Comparison of ENCODE assay signal across 10 cellular contexts in genomic region chr14:23695220-23695999, GRCh38. TPM values are rescaled to one million over a fixed set of nuclear protein-coding genes. Genes with fewer than 3 reads are reported as not detected.
DNase-seq lines count a peak whose midpoint lies in the region; ATAC-seq, FAIRE-seq and TF ChIP-seq lines count a peak whose summit lies in the region.
"Had no signal": no experiment of that assay in that cellular context is flagged by ENCODE, and none has a peak within 500 bp of the region (broad histone marks: within the 10 kb centered on the region; RNA-seq: fewer than 3 reads in every experiment).

No MANE protein-coding gene starts in this region.

- CTCF ChIA-PET in PC-9 (lab: Charles Lee) = no interaction called here
- CTCF ChIA-PET in activated CD4-positive, alpha-beta T cell treated with anti-CD3 and anti-CD28 coated beads, Interleukin-2, amount 10 ng/mL, durations not matched to agents 7 days and 5 days (lab: Charles Lee) = interaction anchor here (1.3 kb wide), 1 partner anchor 10 kb away, joined by 4 read pairs; no protein-coding TSS in a partner anchor

- no peak overlapping the region for H2AK5ac ChIP-seq in neuronal stem cell (ENCODE audit: low read depth, low read length)

- peak; percentile 41 for DNase-seq in AG20443 (ENCODE audit: low spot score)
- DNase-seq in PC-9 = peak in 1 of 2 experiments; percentile 5
- DNase-seq in glutamatergic neuron = peak; percentile 40
- peak; percentile 38 for DNase-seq in neuronal stem cell (ENCODE audit: low spot score)
- no peak for DNase-seq in activated CD4-positive, alpha-beta T cell treated with anti-CD3 and anti-CD28 coated beads, Interleukin-2, amount 10 ng/mL, durations not matched to agents 7 days and 5 days
- no peak for DNase-seq in GM12892 (ENCODE audit: insufficient read length)
- no peak for DNase-seq in NCI-H526 treated with DMSO at 0.1 percent for 48 hours (lab: John Stamatoyannopoulos, UW)
- DNase-seq: activated CD4-positive, alpha-beta T cell treated with anti-CD3 and anti-CD28 coated beads for 4 hours had no signal

- FAIRE-seq in GM12892 (lab: Jason Lieb, UNC) = no peak

- no CpG with 5 or more reads among the region's 19 CpGs for WGBS in neuronal stem cell (ENCODE audit: extremely low coverage in 2 of 2, insufficient read length in 2 of 2, insufficient replicate concordance in 1 of 2), 2 donors

- H3K27ac ChIP-seq in PC-9 (peak overlapping the region; percentile 98), neuronal stem cell (replicated peaks; ENCODE audit: low read length) (no peak overlapping the region)

- no peak overlapping the region for H3K23ac ChIP-seq in neuronal stem cell (ENCODE audit: low read depth, low read length, poor library complexity)

- no peaks in the 10 kb centered on the region for H3K27me3 ChIP-seq in PC-9 (ENCODE audit: insufficient read depth, low read depth)
- peaks cover 0 to 33% (median 0%) of the 10 kb centered on the region in 3 experiments for H3K27me3 ChIP-seq in neuronal stem cell (ENCODE audit: control insufficient read depth in 3 of 3, insufficient read depth in 3 of 3, low read depth in 1 of 3, low read length in 3 of 3)

- POLR2A ChIA-PET in PC-9 (lab: Charles Lee; ENCODE audit: unreplicated experiment) = interaction anchor here (1.1 kb wide), 1 partner anchor 28 kb away, joined by 3 read pairs; no protein-coding TSS in a partner anchor
- POLR2A ChIA-PET in activated CD4-positive, alpha-beta T cell treated with anti-CD3 and anti-CD28 coated beads, Interleukin-2, amount 10 ng/mL, durations not matched to agents 7 days and 5 days (lab: Charles Lee) = no interaction called here

- no peak for ATAC-seq in HG02798 (IDR thresholded peaks at IDR 0.05; ENCODE audit: poor library complexity, unreplicated experiment)
- ATAC-seq: natural killer cell treated with Interleukin-12 subunit alpha and Interleukin-12 subunit beta and Interleukin-15 and Interleukin-18, amount 100 ng/mL, for 72 hours had no signal

- no peak overlapping the region for H2BK12ac ChIP-seq in neuronal stem cell (ENCODE audit: low read length)

- no peak overlapping the region for H4K8ac ChIP-seq in neuronal stem cell (ENCODE audit: low read depth, low read length)

- BruUV-seq in PC-9 (replicated peaks; lab: Mats Ljungman, UMichigan) = no TSS peak

- no peak overlapping the region for H3K4ac ChIP-seq in neuronal stem cell (ENCODE audit: low read length)

- H3F3A ChIP-seq in PC-9 (ENCODE audit: insufficient read depth, low read depth) = peaks cover 31% of the 10 kb centered on the region

- no peak overlapping the region for H3K4me3 Mint-ChIP-seq in glutamatergic neuron (ENCODE audit: unreplicated experiment)
- no peak overlapping the region for H3K4me3 Mint-ChIP-seq in activated CD4-positive, alpha-beta T cell treated with anti-CD3 and anti-CD28 coated beads, Interleukin-2, amount 10 ng/mL, durations not matched to agents 7 days and 5 days
- H3K4me3 Mint-ChIP-seq: natural killer cell treated with Interleukin-12 subunit alpha and Interleukin-12 subunit beta and Interleukin-15 and Interleukin-18, amount 100 ng/mL, for 72 hours had no signal

- 0 out of 2 replicates have a peak, but pooled peaks cover 4% of the 10 kb centered on the region for H3K79me2 ChIP-seq in PC-9 (ENCODE audit: low read depth)

- no peak overlapping the region for H3K18ac ChIP-seq in neuronal stem cell (ENCODE audit: low read length)

- no peaks in the 10 kb centered on the region for H3K4me1 Mint-ChIP-seq in glutamatergic neuron (ENCODE audit: low read depth, unreplicated experiment)
- no peaks in the 10 kb centered on the region for H3K4me1 Mint-ChIP-seq in activated CD4-positive, alpha-beta T cell treated with anti-CD3 and anti-CD28 coated beads, Interleukin-2, amount 10 ng/mL, durations not matched to agents 7 days and 5 days

- H3K27ac Mint-ChIP-seq in glutamatergic neuron (ENCODE audit: unreplicated experiment) = no peak overlapping the region
- no peak overlapping the region for H3K27ac Mint-ChIP-seq in activated CD4-positive, alpha-beta T cell treated with anti-CD3 and anti-CD28 coated beads, Interleukin-2, amount 10 ng/mL, durations not matched to agents 7 days and 5 days
- H3K27ac Mint-ChIP-seq: natural killer cell treated with Interleukin-12 subunit alpha and Interleukin-12 subunit beta and Interleukin-15 and Interleukin-18, amount 100 ng/mL, for 72 hours had no signal

- H2BK120ac ChIP-seq in neuronal stem cell (ENCODE audit: low read depth, low read length) = no peak overlapping the region

- intact Hi-C loops in PC-9 (cut with micrococcal nuclease; ENCODE audit: unreplicated experiment) = loop anchor here (2.0 kb wide), 1 partner anchor 63 kb away; no protein-coding TSS in a partner anchor

- TF ChIP-seq POLR2A in GM12892 (IDR thresholded peaks at IDR 0.05; ENCODE audit: low read depth, low read length) = no peak

- no peak overlapping the region for H2BK5ac ChIP-seq in neuronal stem cell (ENCODE audit: low read length)

- H3K9me2 ChIP-seq in PC-9 (ENCODE audit: insufficient read depth) = no peaks in the 10 kb centered on the region

- no peak overlapping the region for H3K9ac ChIP-seq in neuronal stem cell (ENCODE audit: low read depth, low read length, poor library complexity)

- H4K91ac ChIP-seq in neuronal stem cell (ENCODE audit: low read depth, low read length, poor library complexity) = no peak overlapping the region

- H3K9me3 Mint-ChIP-seq in glutamatergic neuron (ENCODE audit: unreplicated experiment) = peaks cover 4% of the 10 kb centered on the region
- H3K9me3 Mint-ChIP-seq in activated CD4-positive, alpha-beta T cell treated with anti-CD3 and anti-CD28 coated beads, Interleukin-2, amount 10 ng/mL, durations not matched to agents 7 days and 5 days = no peaks in the 10 kb centered on the region
- H3K9me3 Mint-ChIP-seq: natural killer cell treated with Interleukin-12 subunit alpha and Interleukin-12 subunit beta and Interleukin-15 and Interleukin-18, amount 100 ng/mL, for 72 hours had no signal

- H3K4me3 ChIP-seq in PC-9 (peak overlapping the region; percentile 31; the same call in 1 of the 2 replicates), neuronal stem cell (ENCODE audit: low read length in 2 of 2) (peak overlapping the region; percentile 5 to 69)

- H2BK15ac ChIP-seq in neuronal stem cell (ENCODE audit: low read length) = no peak overlapping the region

- H4K20me1 ChIP-seq in PC-9 (ENCODE audit: insufficient read depth) = no peaks in the 10 kb centered on the region

- H3K36me3 ChIP-seq in PC-9 (ENCODE audit: low read depth) = no peaks in the 10 kb centered on the region; the same call in 1 of the 2 replicates
- H3K36me3 ChIP-seq in neuronal stem cell (replicated peaks in 1 of 2; ENCODE audit: control insufficient read depth in 2 of 2, insufficient read depth in 2 of 2, low read length in 2 of 2) = no peaks in the 10 kb centered on the region

- H3K36me3 Mint-ChIP-seq in glutamatergic neuron (ENCODE audit: unreplicated experiment) = no peaks in the 10 kb centered on the region
- no peaks in the 10 kb centered on the region for H3K36me3 Mint-ChIP-seq in activated CD4-positive, alpha-beta T cell treated with anti-CD3 and anti-CD28 coated beads, Interleukin-2, amount 10 ng/mL, durations not matched to agents 7 days and 5 days (ENCODE audit: low read depth)
- H3K36me3 Mint-ChIP-seq: natural killer cell treated with Interleukin-12 subunit alpha and Interleukin-12 subunit beta and Interleukin-15 and Interleukin-18, amount 100 ng/mL, for 72 hours had no signal

- no peak overlapping the region for H3K14ac ChIP-seq in neuronal stem cell (ENCODE audit: low read length)

- H2AFZ ChIP-seq in PC-9 (no peak overlapping the region), neuronal stem cell (ENCODE audit: low read length) (peak overlapping the region; percentile 60)

- H3K27me3 Mint-ChIP-seq in glutamatergic neuron (ENCODE audit: unreplicated experiment) = no peaks in the 10 kb centered on the region
- peaks cover 17% of the 10 kb centered on the region for H3K27me3 Mint-ChIP-seq in activated CD4-positive, alpha-beta T cell treated with anti-CD3 and anti-CD28 coated beads, Interleukin-2, amount 10 ng/mL, durations not matched to agents 7 days and 5 days

- TF ChIP-seq CTCF in PC-9 (conservative IDR thresholded peaks at IDR 0.05) (no peak), glutamatergic neuron (IDR thresholded peaks at IDR 0.05; ENCODE audit: partially characterized antibody, unreplicated experiment) (no peak)

- H3K79me1 ChIP-seq in neuronal stem cell (ENCODE audit: low read depth, low read length) = no peaks in the 10 kb centered on the region

- H3K4me2 ChIP-seq in PC-9 = peak overlapping the region; percentile 83
- H3K4me2 ChIP-seq in neuronal stem cell (ENCODE audit: insufficient read depth, low read length, poor library complexity, severe bottlenecking) = peak overlapping the region; percentile 56

- H3K9me3 ChIP-seq in PC-9 (ENCODE audit: insufficient read depth, low read depth) (peaks cover 7% of the 10 kb centered on the region; the same call in 1 of the 2 replicates), neuronal stem cell (replicated peaks in 1 of 2; ENCODE audit: control insufficient read depth in 2 of 2, insufficient read depth in 1 of 2, low read depth in 1 of 2, low read length in 2 of 2) (no peaks in the 10 kb centered on the region)

- H3K4me1 ChIP-seq in PC-9 (replicated peaks; ENCODE audit: insufficient read depth) = peaks cover 53% of the 10 kb centered on the region
- H3K4me1 ChIP-seq in neuronal stem cell (ENCODE audit: control insufficient read depth in 2 of 2, insufficient read depth in 1 of 2, low read depth in 1 of 2, low read length in 2 of 2) = peaks cover 0 to 14% of the 10 kb centered on the region in 2 donors

RNA-seq across cellular contexts. Expression of gene DHRS2, which starts 59.2 kb away (rescaled TPM):
- total RNA-seq in PC-9 (2021) (0.55 and 1.3 TPM in 2 replicates), glutamatergic neuron (ENCODE audit: unreplicated experiment) (0.42 TPM)
- polyA plus RNA-seq in neuronal stem cell (2013, experiment 1 of 2) = 0.13 TPM
- 0.19 TPM for polyA plus RNA-seq in neuronal stem cell (2013, experiment 2 of 2)
- under 1 TPM; 0.44 to 0.50 TPM for total RNA-seq in activated CD4-positive, alpha-beta T cell treated with anti-CD3 and anti-CD28 coated beads, Interleukin-2, amount 10 ng/mL, durations not matched to agents 7 days and 5 days
- 0.91 TPM for polyA plus RNA-seq in GM12892 (2012; ENCODE audit: missing spikeins)

Comparison
In these comparisons a context has a peak if more than half of its experiments do, and no peak if none do; other contexts are left out.
1. DNase-seq: peak in AG20443 (single experiment), glutamatergic neuron (single experiment) and neuronal stem cell (single experiment); none in activated CD4-positive, alpha-beta T cell treated with anti-CD3 and anti-CD28 coated beads, Interleukin-2, amount 10 ng/mL, durations not matched to agents 7 days and 5 days (single experiment), GM12892 (single experiment) and NCI-H526 treated with DMSO at 0.1 percent for 48 hours (single experiment).